Comparison of ENCODE assay signal across 20 cellular contexts in genomic region chr21:44519346-44520325, GRCh38. TPM values are rescaled to one million over a fixed set of nuclear protein-coding genes. Genes with fewer than 3 reads are reported as not detected.
DNase-seq lines count a peak whose midpoint lies in the region; ATAC-seq, FAIRE-seq and TF ChIP-seq lines count a peak whose summit lies in the region.
"Had no signal": no experiment of that assay in that cellular context is flagged by ENCODE, and none has a peak within 500 bp of the region (broad histone marks: within the 10 kb centered on the region; RNA-seq: fewer than 3 reads in every experiment).

No MANE protein-coding gene starts in this region.

- no peak for TF ChIP-seq CTCF in right atrium auricular region (IDR thresholded peaks at IDR 0.05)
- TF ChIP-seq CTCF in HepG2 (CRISPR knock-in tag; IDR thresholded peaks at IDR 0.05): no peak
- TF ChIP-seq CTCF in upper lobe of right lung (IDR thresholded peaks at IDR 0.05): no peak

- no peak overlapping the region for H3K27ac ChIP-seq in right atrium auricular region
- H3K27ac ChIP-seq in HepG2 (ENCODE audit: extremely low read length, insufficient read depth, low read length): no peak overlapping the region
- no peak overlapping the region for H3K27ac ChIP-seq in upper lobe of right lung
- H3K27ac ChIP-seq: BLaER1 treated with 17β-estradiol and CSF1 and Interleukin-3, amounts not matched to agents 10 nM and 100 nM; HL-60 had no signal

- H3K9me3 ChIP-seq in right atrium auricular region (no peaks in the 10 kb centered on the region), HepG2 (ENCODE audit: low read length) (no peaks in the 10 kb centered on the region), upper lobe of right lung (no peaks in the 10 kb centered on the region)

- POLR2A ChIA-PET in HepG2 (lab: Yijun Ruan, JAX): no interaction called here

- no TSS peak for BruUV-seq in HepG2 (replicated peaks; lab: Mats Ljungman, UMichigan)

- H3K4me3 ChIP-seq in right atrium auricular region: no peak overlapping the region
- no peak overlapping the region for H3K4me3 ChIP-seq in HepG2 (replicated peaks in 1 of 3; ENCODE audit: insufficient read depth in 1 of 3, low read depth in 2 of 3, low read length in 3 of 3)
- no peak overlapping the region for H3K4me3 ChIP-seq in upper lobe of right lung
- H3K4me3 ChIP-seq: BLaER1 treated with 17β-estradiol and CSF1 and Interleukin-3, amounts not matched to agents 10 nM and 100 nM had no signal

- TF ChIP-seq POLR2A in HepG2 (IDR thresholded peaks at IDR 0.05; ENCODE audit: insufficient read depth in 1 of 2, low read depth in 2 of 2, low read length in 2 of 2): no peak

- no peaks in the 10 kb centered on the region for H4K20me1 ChIP-seq in HepG2 (ENCODE audit: insufficient read depth, low read length)
- H4K20me1 ChIP-seq: BLaER1 treated with 17β-estradiol and CSF1 and Interleukin-3, amounts not matched to agents 10 nM and 100 nM had no signal

- no peaks in the 10 kb centered on the region for H3K4me1 ChIP-seq in right atrium auricular region
- H3K4me1 ChIP-seq in HepG2 (ENCODE audit: insufficient read depth, low read length): peaks cover 38% of the 10 kb centered on the region
- H3K4me1 ChIP-seq in upper lobe of right lung: no peaks in the 10 kb centered on the region

- intact Hi-C loops in left cardiac atrium (cut with DNase I): no loop called here
- intact Hi-C loops in HepG2 (cut with micrococcal nuclease; ENCODE audit: unreplicated experiment): no loop called here
- intact Hi-C loops in upper lobe of right lung (cut with DNase I): no loop called here

- 90% methylated on average over 15 of the region's 28 CpGs for WGBS in HepG2 (ENCODE audit: low lambda C conversion rate)

- H3K9ac ChIP-seq in HepG2 (ENCODE audit: insufficient read depth, low read depth, low read length): no peak overlapping the region
- H3K9ac ChIP-seq: BLaER1 treated with 17β-estradiol and CSF1 and Interleukin-3, amounts not matched to agents 10 nM and 100 nM had no signal

- no peak for TF ChIP-seq RAD21 in HepG2 (CRISPR knock-in tag; IDR thresholded peaks at IDR 0.05)

- in situ Hi-C loops in HepG2 (cut with HindIII; ENCODE audit: extremely low pct_ligation_motif_present, low pct_unique_long_range_greater_than_20kb): no loop called here

- FAIRE-seq in HepG2 (lab: Jason Lieb, UNC): no peak

- TF ChIP-seq EP300 in HepG2 (IDR thresholded peaks at IDR 0.05; ENCODE audit: low read depth in 2 of 2, low read length in 2 of 2) (no peak), HepG2 (CRISPR knock-in tag; IDR thresholded peaks at IDR 0.05; ENCODE audit: borderline replicate concordance) (no peak)

- CTCF ChIA-PET in HepG2 (lab: Yijun Ruan, JAX; ENCODE audit: low intra/inter-chr PET ratio, low total read pairs): no interaction called here

- ATAC-seq in left cardiac atrium: no peak
- ATAC-seq in HepG2: no peak
- no peak for ATAC-seq in upper lobe of right lung
- ATAC-seq in GM18511 (IDR thresholded peaks at IDR 0.05; ENCODE audit: unreplicated experiment): no peak

- H3K36me3 ChIP-seq in right atrium auricular region (no peaks in the 10 kb centered on the region), HepG2 (replicated peaks in 1 of 2; ENCODE audit: control insufficient read depth in 1 of 2, insufficient read depth in 2 of 2, low read length in 2 of 2) (no peaks in the 10 kb centered on the region), upper lobe of right lung (no peaks in the 10 kb centered on the region)
- H3K36me3 ChIP-seq: BLaER1 treated with 17β-estradiol and CSF1 and Interleukin-3, amounts not matched to agents 10 nM and 100 nM had no signal

- DNase-seq in left cardiac atrium (peak; percentile 5), right atrium auricular region (ENCODE audit: low spot score) (no peak), HepG2 (ENCODE audit: low spot score) (no peak), upper lobe of right lung (peak; percentile 50)
- DNase-seq in stimulated activated CD4-positive, alpha-beta T cell treated with anti-CD3 and anti-CD28 coated beads, Interleukin-4, amount 100 ng/mL, for 1 hour: no peak
- DNase-seq: DMS 273 treated with DMSO at 0.1 percent for 48 hours; EL; KG1; NCI-H1092; NCI-H1694; NCI-H345; NCI-H526 treated with DMSO at 0.1 percent for 48 hours; NK-92 treated with Interleukin-12 subunit alpha and Interleukin-12 subunit beta, amount 100 ng/mL, for 24 hours; OCI-M1 had no signal

- H3K27me3 ChIP-seq in right atrium auricular region: no peaks in the 10 kb centered on the region
- H3K27me3 ChIP-seq in HepG2 (ENCODE audit: control insufficient read depth in 1 of 2, insufficient read depth in 2 of 2, low read length in 2 of 2): no peaks in the 10 kb centered on the region
- H3K27me3 ChIP-seq in upper lobe of right lung: no peaks in the 10 kb centered on the region
- H3K27me3 ChIP-seq: BLaER1 treated with 17β-estradiol and CSF1 and Interleukin-3, amounts not matched to agents 10 nM and 100 nM had no signal

- H3K4me2 ChIP-seq in HepG2 (ENCODE audit: low read depth, low read length): no peak overlapping the region
- H3K4me2 ChIP-seq: BLaER1 treated with 17β-estradiol and CSF1 and Interleukin-3, amounts not matched to agents 10 nM and 100 nM had no signal

- H3K79me2 ChIP-seq in HepG2 (ENCODE audit: insufficient read depth, low read length): no peaks in the 10 kb centered on the region

- no peak overlapping the region for H2AFZ ChIP-seq in HepG2 (ENCODE audit: low read length)

RNA-seq across cellular contexts. Expression of gene KRTAP10-1, which starts 20.4 kb away (rescaled TPM):
- total RNA-seq in left cardiac atrium (not detected), right atrium auricular region (not detected), HepG2 (2016; rRNA removed; fragmentation: Illumina TruSeq; extraction: Trizol) (not detected in 2 replicates), upper lobe of right lung (not detected)
- total RNA-seq in HepG2 (2016; cell fraction: cytosol; rRNA removed; fragmentation: Illumina TruSeq; extraction: Trizol; ENCODE audit: low read depth): not detected in 2 replicates
- not detected in 2 replicates for total RNA-seq in HepG2 (2016; cell fraction: insoluble cytoplasmic fraction; rRNA removed; fragmentation: Illumina TruSeq; extraction: Trizol)
- not detected in 2 replicates for total RNA-seq in HepG2 (2016; cell fraction: membrane; rRNA removed; fragmentation: Illumina TruSeq; extraction: Trizol)
- total RNA-seq in HepG2 (2016; cell fraction: nucleus; rRNA removed; fragmentation: Illumina TruSeq; extraction: Trizol): not detected in 2 replicates
- polyA plus RNA-seq in HepG2 (2011; rRNA removed): not detected in 2 replicates
- not detected in 2 replicates for polyA plus RNA-seq in HepG2 (2011; cell fraction: cytosol; rRNA removed)
- not detected in 2 replicates for polyA plus RNA-seq in HepG2 (2011; cell fraction: nucleus; rRNA removed)
- polyA plus RNA-seq in HepG2 (2012): not detected in 2 replicates
- polyA plus RNA-seq in HepG2 (2016; cell fraction: cytosol; fragmentation: Illumina TruSeq; extraction: Trizol; ENCODE audit: low read depth): not detected in 2 replicates
- not detected in 2 replicates for polyA plus RNA-seq in HepG2 (2016; cell fraction: insoluble cytoplasmic fraction; fragmentation: Illumina TruSeq; extraction: Trizol; ENCODE audit: low read depth)
- polyA plus RNA-seq in HepG2 (2016; cell fraction: membrane; fragmentation: Illumina TruSeq; extraction: Trizol; ENCODE audit: low read depth): not detected in 2 replicates
- not detected in 2 replicates for polyA plus RNA-seq in HepG2 (2016; cell fraction: nucleus; fragmentation: Illumina TruSeq; extraction: Trizol; ENCODE audit: insufficient read depth, low read depth)
- polyA minus RNA-seq in HepG2 (2011; rRNA and poly(A)+ RNA removed; ENCODE audit: low replicate concordance): 0.16 TPM in 1 of 2 replicates, not detected in the other
- not detected in 2 replicates for polyA minus RNA-seq in HepG2 (2011; cell fraction: cytosol; rRNA and poly(A)+ RNA removed)
- not detected in 2 replicates for polyA minus RNA-seq in HepG2 (2011; cell fraction: nucleus; rRNA and poly(A)+ RNA removed)
- total RNA-seq: A172, H4, M059J had no signal

RNA-seq across cellular contexts. Expression of gene KRTAP10-2, which starts 31.7 kb away (rescaled TPM):
- total RNA-seq in left cardiac atrium (not detected), right atrium auricular region (not detected), HepG2 (2016; rRNA removed; fragmentation: Illumina TruSeq; extraction: Trizol) (not detected in 2 replicates), upper lobe of right lung (not detected)
- not detected in 2 replicates for total RNA-seq in HepG2 (2016; cell fraction: cytosol; rRNA removed; fragmentation: Illumina TruSeq; extraction: Trizol; ENCODE audit: low read depth)
- total RNA-seq in HepG2 (2016; cell fraction: insoluble cytoplasmic fraction; rRNA removed; fragmentation: Illumina TruSeq; extraction: Trizol): not detected in 2 replicates
- total RNA-seq in HepG2 (2016; cell fraction: membrane; rRNA removed; fragmentation: Illumina TruSeq; extraction: Trizol): not detected in 2 replicates
- not detected in 2 replicates for total RNA-seq in HepG2 (2016; cell fraction: nucleus; rRNA removed; fragmentation: Illumina TruSeq; extraction: Trizol)
- polyA plus RNA-seq in HepG2 (2011; rRNA removed): not detected in 2 replicates
- polyA plus RNA-seq in HepG2 (2011; cell fraction: cytosol; rRNA removed): not detected in 2 replicates
- 0.14 TPM in 1 of 2 replicates, not detected in the other for polyA plus RNA-seq in HepG2 (2011; cell fraction: nucleus; rRNA removed)
- not detected in 2 replicates for polyA plus RNA-seq in HepG2 (2012)
- not detected in 2 replicates for polyA plus RNA-seq in HepG2 (2016; cell fraction: cytosol; fragmentation: Illumina TruSeq; extraction: Trizol; ENCODE audit: low read depth)
- polyA plus RNA-seq in HepG2 (2016; cell fraction: insoluble cytoplasmic fraction; fragmentation: Illumina TruSeq; extraction: Trizol; ENCODE audit: low read depth): not detected in 2 replicates
- polyA plus RNA-seq in HepG2 (2016; cell fraction: membrane; fragmentation: Illumina TruSeq; extraction: Trizol; ENCODE audit: low read depth): not detected in 2 replicates
- not detected in 2 replicates for polyA plus RNA-seq in HepG2 (2016; cell fraction: nucleus; fragmentation: Illumina TruSeq; extraction: Trizol; ENCODE audit: insufficient read depth, low read depth)
- polyA minus RNA-seq in HepG2 (2011; rRNA and poly(A)+ RNA removed; ENCODE audit: low replicate concordance): not detected in 2 replicates
- polyA minus RNA-seq in HepG2 (2011; cell fraction: cytosol; rRNA and poly(A)+ RNA removed): not detected in 2 replicates
- not detected in 2 replicates for polyA minus RNA-seq in HepG2 (2011; cell fraction: nucleus; rRNA and poly(A)+ RNA removed)
- total RNA-seq: A172, H4, M059J had no signal

RNA-seq across cellular contexts. Expression of gene KRTAP10-3, which starts 39.0 kb away (rescaled TPM):
- not detected for total RNA-seq in left cardiac atrium
- not detected for total RNA-seq in right atrium auricular region
- total RNA-seq in HepG2 (2016; rRNA removed; fragmentation: Illumina TruSeq; extraction: Trizol): not detected in 2 replicates
- total RNA-seq in HepG2 (2016; cell fraction: cytosol; rRNA removed; fragmentation: Illumina TruSeq; extraction: Trizol; ENCODE audit: low read depth): not detected in 2 replicates
- total RNA-seq in HepG2 (2016; cell fraction: insoluble cytoplasmic fraction; rRNA removed; fragmentation: Illumina TruSeq; extraction: Trizol): not detected in 2 replicates
- not detected in 2 replicates for total RNA-seq in HepG2 (2016; cell fraction: membrane; rRNA removed; fragmentation: Illumina TruSeq; extraction: Trizol)
- not detected in 2 replicates for total RNA-seq in HepG2 (2016; cell fraction: nucleus; rRNA removed; fragmentation: Illumina TruSeq; extraction: Trizol)
- not detected in 2 replicates for polyA plus RNA-seq in HepG2 (2011; rRNA removed)
- not detected in 2 replicates for polyA plus RNA-seq in HepG2 (2011; cell fraction: cytosol; rRNA removed)
- polyA plus RNA-seq in HepG2 (2011; cell fraction: nucleus; rRNA removed): not detected in 2 replicates
- not detected in 2 replicates for polyA plus RNA-seq in HepG2 (2012)
- not detected in 2 replicates for polyA plus RNA-seq in HepG2 (2016; cell fraction: cytosol; fragmentation: Illumina TruSeq; extraction: Trizol; ENCODE audit: low read depth)
- polyA plus RNA-seq in HepG2 (2016; cell fraction: insoluble cytoplasmic fraction; fragmentation: Illumina TruSeq; extraction: Trizol; ENCODE audit: low read depth): not detected in 2 replicates
- not detected in 2 replicates for polyA plus RNA-seq in HepG2 (2016; cell fraction: membrane; fragmentation: Illumina TruSeq; extraction: Trizol; ENCODE audit: low read depth)
- polyA plus RNA-seq in HepG2 (2016; cell fraction: nucleus; fragmentation: Illumina TruSeq; extraction: Trizol; ENCODE audit: insufficient read depth, low read depth): not detected in 2 replicates
- not detected in 2 replicates for polyA minus RNA-seq in HepG2 (2011; rRNA and poly(A)+ RNA removed; ENCODE audit: low replicate concordance)
- polyA minus RNA-seq in HepG2 (2011; cell fraction: cytosol; rRNA and poly(A)+ RNA removed): not detected in 2 replicates
- polyA minus RNA-seq in HepG2 (2011; cell fraction: nucleus; rRNA and poly(A)+ RNA removed): not detected in 2 replicates
- not detected for total RNA-seq in upper lobe of right lung
- total RNA-seq: A172, H4, M059J had no signal

RNA-seq across cellular contexts. Expression of gene KRTAP10-4, which starts 53.9 kb away (rescaled TPM):
- total RNA-seq in left cardiac atrium (not detected), right atrium auricular region (not detected), HepG2 (2016; rRNA removed; fragmentation: Illumina TruSeq; extraction: Trizol) (not detected in 2 replicates), upper lobe of right lung (not detected)
- not detected in 2 replicates for total RNA-seq in HepG2 (2016; cell fraction: cytosol; rRNA removed; fragmentation: Illumina TruSeq; extraction: Trizol; ENCODE audit: low read depth)
- not detected in 2 replicates for total RNA-seq in HepG2 (2016; cell fraction: insoluble cytoplasmic fraction; rRNA removed; fragmentation: Illumina TruSeq; extraction: Trizol)
- not detected in 2 replicates for total RNA-seq in HepG2 (2016; cell fraction: membrane; rRNA removed; fragmentation: Illumina TruSeq; extraction: Trizol)
- total RNA-seq in HepG2 (2016; cell fraction: nucleus; rRNA removed; fragmentation: Illumina TruSeq; extraction: Trizol): not detected in 2 replicates
- polyA plus RNA-seq in HepG2 (2011; rRNA removed): not detected in 2 replicates
- polyA plus RNA-seq in HepG2 (2011; cell fraction: cytosol; rRNA removed): not detected in 2 replicates
- polyA plus RNA-seq in HepG2 (2011; cell fraction: nucleus; rRNA removed): not detected in 2 replicates
- polyA plus RNA-seq in HepG2 (2012): 0.12 TPM in 1 of 2 replicates, not detected in the other
- polyA plus RNA-seq in HepG2 (2016; cell fraction: cytosol; fragmentation: Illumina TruSeq; extraction: Trizol; ENCODE audit: low read depth): not detected in 2 replicates
- polyA plus RNA-seq in HepG2 (2016; cell fraction: insoluble cytoplasmic fraction; fragmentation: Illumina TruSeq; extraction: Trizol; ENCODE audit: low read depth): not detected in 2 replicates
- polyA plus RNA-seq in HepG2 (2016; cell fraction: membrane; fragmentation: Illumina TruSeq; extraction: Trizol; ENCODE audit: low read depth): not detected in 2 replicates
- polyA plus RNA-seq in HepG2 (2016; cell fraction: nucleus; fragmentation: Illumina TruSeq; extraction: Trizol; ENCODE audit: insufficient read depth, low read depth): not detected in 2 replicates
- polyA minus RNA-seq in HepG2 (2011; rRNA and poly(A)+ RNA removed; ENCODE audit: low replicate concordance): not detected in 2 replicates
- polyA minus RNA-seq in HepG2 (2011; cell fraction: cytosol; rRNA and poly(A)+ RNA removed): not detected in 2 replicates
- not detected in 2 replicates for polyA minus RNA-seq in HepG2 (2011; cell fraction: nucleus; rRNA and poly(A)+ RNA removed)
- total RNA-seq: A172, H4, M059J had no signal

Comparison
In these comparisons a context has a peak if more than half of its experiments do, and no peak if none do; other contexts are left out.
1. DNase-seq: peak in left cardiac atrium (single experiment) and upper lobe of right lung (single experiment); none in right atrium auricular region (single experiment), HepG2 (single experiment) and stimulated activated CD4-positive, alpha-beta T cell treated with anti-CD3 and anti-CD28 coated beads, Interleukin-4, amount 100 ng/mL, for 1 hour (single experiment).